In genomic region chr2:42711896-42712295, GRCh38 we compare ENCODE assay signal across 2 cellular contexts.
TF ChIP-seq lines count a peak whose summit lies in the region.

No MANE protein-coding gene starts in this region.

TF ChIP-seq in GM23338, 12 proteins besides CTCF, POLR2A, EP300 and RAD21:
- TF ChIP-seq ETS1 (IDR thresholded peaks at IDR 0.05) (no peak), POLR2AphosphoS5 (IDR thresholded peaks at IDR 0.05; ENCODE audit: low read depth) (0 out of 2 replicates have a peak, but pooled peaks have one; percentile 14)

TF ChIP-seq in K562, 482 proteins besides CTCF, POLR2A, EP300 and RAD21:
- no peak for TF ChIP-seq MAFK (IDR thresholded peaks at IDR 0.05; ENCODE audit: low read length)
- no peak for TF ChIP-seq PPARD (CRISPR knock-in tag; IDR thresholded peaks at IDR 0.05)
- TF ChIP-seq MTA3 (IDR thresholded peaks at IDR 0.05; ENCODE audit: borderline replicate concordance): no peak
- peak; percentile 33; the same call in 1 of the 2 replicates for TF ChIP-seq NFE2 (IDR thresholded peaks at IDR 0.05; ENCODE audit: low read depth)
- TF ChIP-seq, protein P1, sequence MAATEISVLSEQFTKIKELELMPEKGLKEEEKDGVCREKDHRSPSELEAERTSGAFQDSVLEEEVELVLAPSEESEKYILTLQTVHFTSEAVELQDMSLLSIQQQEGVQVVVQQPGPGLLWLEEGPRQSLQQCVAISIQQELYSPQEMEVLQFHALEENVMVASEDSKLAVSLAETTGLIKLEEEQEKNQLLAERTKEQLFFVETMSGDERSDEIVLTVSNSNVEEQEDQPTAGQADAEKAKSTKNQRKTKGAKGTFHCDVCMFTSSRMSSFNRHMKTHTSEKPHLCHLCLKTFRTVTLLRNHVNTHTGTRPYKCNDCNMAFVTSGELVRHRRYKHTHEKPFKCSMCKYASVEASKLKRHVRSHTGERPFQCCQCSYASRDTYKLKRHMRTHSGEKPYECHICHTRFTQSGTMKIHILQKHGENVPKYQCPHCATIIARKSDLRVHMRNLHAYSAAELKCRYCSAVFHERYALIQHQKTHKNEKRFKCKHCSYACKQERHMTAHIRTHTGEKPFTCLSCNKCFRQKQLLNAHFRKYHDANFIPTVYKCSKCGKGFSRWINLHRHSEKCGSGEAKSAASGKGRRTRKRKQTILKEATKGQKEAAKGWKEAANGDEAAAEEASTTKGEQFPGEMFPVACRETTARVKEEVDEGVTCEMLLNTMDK (IDR thresholded peaks at IDR 0.05; ENCODE audit: borderline replicate concordance, insufficient read depth, low read depth, low read length, poor library complexity, severe bottlenecking): no peak
- no peak for TF ChIP-seq RBM15 (IDR thresholded peaks at IDR 0.05; ENCODE audit: insufficient read depth, low read length)
- no peak for TF ChIP-seq KDM1A (IDR thresholded peaks at IDR 0.05)
- TF ChIP-seq FOXK1 (CRISPR knock-in tag; IDR thresholded peaks at IDR 0.05; ENCODE audit: borderline replicate concordance): no peak
- no peak for TF ChIP-seq TBP (optimal IDR thresholded peaks at IDR 0.05; ENCODE audit: low read depth, low read length)
- 0 out of 2 replicates have a peak, but pooled peaks have one; percentile 14 for TF ChIP-seq ZNF316 (IDR thresholded peaks at IDR 0.05)
- TF ChIP-seq, protein P2, sequence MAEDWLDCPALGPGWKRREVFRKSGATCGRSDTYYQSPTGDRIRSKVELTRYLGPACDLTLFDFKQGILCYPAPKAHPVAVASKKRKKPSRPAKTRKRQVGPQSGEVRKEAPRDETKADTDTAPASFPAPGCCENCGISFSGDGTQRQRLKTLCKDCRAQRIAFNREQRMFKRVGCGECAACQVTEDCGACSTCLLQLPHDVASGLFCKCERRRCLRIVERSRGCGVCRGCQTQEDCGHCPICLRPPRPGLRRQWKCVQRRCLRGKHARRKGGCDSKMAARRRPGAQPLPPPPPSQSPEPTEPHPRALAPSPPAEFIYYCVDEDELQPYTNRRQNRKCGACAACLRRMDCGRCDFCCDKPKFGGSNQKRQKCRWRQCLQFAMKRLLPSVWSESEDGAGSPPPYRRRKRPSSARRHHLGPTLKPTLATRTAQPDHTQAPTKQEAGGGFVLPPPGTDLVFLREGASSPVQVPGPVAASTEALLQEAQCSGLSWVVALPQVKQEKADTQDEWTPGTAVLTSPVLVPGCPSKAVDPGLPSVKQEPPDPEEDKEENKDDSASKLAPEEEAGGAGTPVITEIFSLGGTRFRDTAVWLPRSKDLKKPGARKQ (CRISPR knock-in tag; IDR thresholded peaks at IDR 0.05): no peak
- no peak for TF ChIP-seq ZNF146 (CRISPR knock-in tag; IDR thresholded peaks at IDR 0.05; ENCODE audit: unreplicated experiment)
- no peak for TF ChIP-seq FOXM1 (IDR thresholded peaks at IDR 0.05; ENCODE audit: low read depth)
- no peak for TF ChIP-seq FOXM1 (CRISPR knock-in tag; IDR thresholded peaks at IDR 0.05; ENCODE audit: low read depth)
- TF ChIP-seq NR4A1 (CRISPR knock-in tag; IDR thresholded peaks at IDR 0.05): no peak
- no peak for TF ChIP-seq NR4A1 (tag; IDR thresholded peaks at IDR 0.05)
- TF ChIP-seq, protein P3, sequence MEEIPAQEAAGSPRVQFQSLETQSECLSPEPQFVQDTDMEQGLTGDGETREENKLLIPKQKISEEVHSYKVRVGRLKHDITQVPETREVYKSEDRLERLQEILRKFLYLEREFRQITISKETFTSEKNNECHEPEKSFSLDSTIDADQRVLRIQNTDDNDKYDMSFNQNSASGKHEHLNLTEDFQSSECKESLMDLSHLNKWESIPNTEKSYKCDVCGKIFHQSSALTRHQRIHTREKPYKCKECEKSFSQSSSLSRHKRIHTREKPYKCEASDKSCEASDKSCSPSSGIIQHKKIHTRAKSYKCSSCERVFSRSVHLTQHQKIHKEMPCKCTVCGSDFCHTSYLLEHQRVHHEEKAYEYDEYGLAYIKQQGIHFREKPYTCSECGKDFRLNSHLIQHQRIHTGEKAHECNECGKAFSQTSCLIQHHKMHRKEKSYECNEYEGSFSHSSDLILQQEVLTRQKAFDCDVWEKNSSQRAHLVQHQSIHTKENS (CRISPR knock-in tag; IDR thresholded peaks at IDR 0.05): no peak
- peak; percentile 61 for TF ChIP-seq MAFG (tag; conservative IDR thresholded peaks at IDR 0.05)
- TF ChIP-seq CXXC5 (CRISPR knock-in tag; IDR thresholded peaks at IDR 0.05): no peak
- TF ChIP-seq MTA2 (IDR thresholded peaks at IDR 0.05; ENCODE audit: low read depth): no peak
- TF ChIP-seq ETS1 (conservative IDR thresholded peaks at IDR 0.05; ENCODE audit: control insufficient read depth, low read depth, low read length): no peak
- no peak for TF ChIP-seq BDP1 (IDR thresholded peaks at IDR 0.05; ENCODE audit: insufficient read depth, insufficient read length)
